In the genomic region with DNA sequence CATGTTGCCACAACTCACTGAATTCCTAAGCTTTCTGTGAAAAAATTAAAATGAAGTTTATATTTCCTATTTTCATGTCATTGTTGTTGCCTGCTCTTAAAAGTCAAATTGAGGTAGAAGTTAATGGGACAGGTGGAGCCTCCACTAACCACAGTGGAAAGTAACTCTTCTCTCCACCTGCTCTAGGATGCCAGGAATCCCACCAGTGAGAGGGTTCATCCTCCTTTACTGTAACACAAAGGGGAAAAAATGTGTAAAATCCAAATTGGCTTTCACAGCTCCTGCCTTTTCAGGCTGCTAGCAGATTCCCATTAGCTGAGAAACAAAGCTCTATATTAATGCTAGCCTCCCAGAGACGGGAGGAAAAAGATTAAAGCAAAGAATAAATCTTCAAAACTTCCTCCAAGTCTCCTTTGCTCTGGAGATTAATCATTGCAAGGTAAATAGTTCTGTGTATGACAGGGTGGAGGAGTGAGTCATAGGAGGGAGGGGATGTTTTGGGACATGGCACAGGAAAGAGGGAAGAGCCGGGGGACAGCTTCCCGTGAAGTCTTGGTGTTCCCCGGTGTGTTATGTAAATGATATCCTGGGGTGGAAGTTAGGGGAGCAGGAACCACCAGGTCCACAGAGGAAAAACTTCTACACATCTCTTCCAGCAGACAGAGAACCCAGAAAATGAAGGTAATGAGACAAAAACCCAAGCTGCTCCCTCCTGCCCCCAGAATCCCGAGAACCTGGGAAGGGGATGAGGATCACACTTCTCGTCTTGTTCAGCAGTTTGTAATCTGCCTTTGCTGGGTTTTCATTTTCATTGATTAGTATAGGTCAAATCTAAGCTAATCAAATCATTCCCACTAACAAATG, we compare ENCODE assay signal across 18 cellular contexts. TPM values are rescaled to one million over a fixed set of nuclear protein-coding genes. Genes with fewer than 3 reads are reported as not detected.
DNase-seq lines count a peak whose midpoint lies in the region; ATAC-seq, FAIRE-seq and TF ChIP-seq lines count a peak whose summit lies in the region.
"Not testable (repeated sequence)": the region's sequence is repeated elsewhere in the genome, so short reads cannot be mapped to it uniquely, and the experiment has no call there.
"Had no signal": no experiment of that assay in that cellular context is flagged by ENCODE, and none has a peak within 500 bp of the region (broad histone marks: within the 10 kb centered on the region; RNA-seq: fewer than 3 reads in every experiment).

No MANE protein-coding gene starts in this region.

- not testable (repeated sequence) for H3K27me3 Mint-ChIP-seq in Caco-2 (ENCODE audit: insufficient read depth, unreplicated experiment)

- peak overlapping the region; percentile 25 to 66 (median 38) for H3K27ac ChIP-seq in body of pancreas
- peak overlapping the region; percentile 2 for H3K27ac ChIP-seq in upper lobe of right lung

- H3K4me1 Mint-ChIP-seq in Caco-2 (ENCODE audit: low read depth, unreplicated experiment): peaks cover 35% of the 10 kb centered on the region

- DNase-seq in Caco-2: peak in 1 of 2 experiments; percentile 12
- DNase-seq in H54 (ENCODE audit: insufficient read length, low spot score); upper lobe of right lung: not testable (repeated sequence)
- peak; percentile 32 for DNase-seq in RCC 7860 (ENCODE audit: low spot score)
- DNase-seq in body of pancreas: peak; percentile 33 to 71 (median 50)
- DNase-seq in left colon: peak in 1 of 2 donors; percentile 53

- POLR2A ChIA-PET in Caco-2 (lab: Charles Lee): not testable (repeated sequence)

- peak; percentile 89 for FAIRE-seq in H54 (lab: Jason Lieb, UNC)
- FAIRE-seq in RCC 7860 (lab: Jason Lieb, UNC): peak; percentile 97

- CTCF ChIA-PET in Caco-2 (lab: Charles Lee): not testable (repeated sequence)

- peak overlapping the region; percentile 48 for H3K4me3 Mint-ChIP-seq in Caco-2 (ENCODE audit: unreplicated experiment)

- not testable (repeated sequence) for H3K9me3 ChIP-seq in Caco-2; body of pancreas; mucosa of stomach (ENCODE audit: control insufficient read depth, low read length); upper lobe of right lung

- peak; percentile 94 for ATAC-seq in body of pancreas
- ATAC-seq in esophagus mucosa: peak; percentile 96
- peak; percentile 97 for ATAC-seq in left colon
- ATAC-seq in upper lobe of right lung: peak; percentile 84

- not testable (repeated sequence) for H3K27me3 ChIP-seq in Caco-2 (replicated peaks; ENCODE audit: control insufficient read depth, insufficient read depth, low read length); body of pancreas; mucosa of stomach (ENCODE audit: control insufficient read depth, insufficient read depth, low read length); upper lobe of right lung

- intact Hi-C loops in Caco-2 (cut with micrococcal nuclease; ENCODE audit: unreplicated experiment): loop anchor here (10.0 kb wide), 1 partner anchor 194 kb away; a partner anchor contains a TSS
- intact Hi-C loops in body of pancreas (cut with DNase I); left colon (cut with DNase I, micrococcal nuclease); upper lobe of right lung (cut with DNase I): not testable (repeated sequence)

- BruUV-seq in Caco-2 (replicated peaks; lab: Mats Ljungman, UMichigan): not testable (repeated sequence)

- H3K4me1 ChIP-seq in Caco-2 (peaks cover 19% of the 10 kb centered on the region), body of pancreas (peaks cover 43% of the 10 kb centered on the region), mucosa of stomach (ENCODE audit: control insufficient read depth, insufficient read depth, low read length) (peaks cover 24% of the 10 kb centered on the region)
- not testable (repeated sequence) for H3K4me1 ChIP-seq in upper lobe of right lung

- TF ChIP-seq CTCF in Caco-2 (IDR thresholded peaks at IDR 0.05; ENCODE audit: insufficient read depth in 1 of 2, low read depth in 1 of 2, low read length in 1 of 2, severe bottlenecking in 1 of 2, unreplicated experiment in 1 of 2); body of pancreas (IDR thresholded peaks at IDR 0.05); upper lobe of right lung (IDR thresholded peaks at IDR 0.05): not testable (repeated sequence)

- peak overlapping the region; percentile 25 for H3K27ac Mint-ChIP-seq in Caco-2 (ENCODE audit: unreplicated experiment)

- not testable (repeated sequence) for H3K36me3 ChIP-seq in Caco-2 (ENCODE audit: control insufficient read depth, insufficient read depth, low read length); body of pancreas (replicated peaks in 1 of 2; ENCODE audit: insufficient read depth in 1 of 2, low read depth in 2 of 2); mucosa of stomach (ENCODE audit: control insufficient read depth, insufficient read depth, low read length); upper lobe of right lung

- H3K36me3 Mint-ChIP-seq in Caco-2 (ENCODE audit: insufficient read depth, unreplicated experiment): not testable (repeated sequence)

- H3K9me3 Mint-ChIP-seq in Caco-2 (ENCODE audit: unreplicated experiment): not testable (repeated sequence)

- TF ChIP-seq POLR2A in H54 (IDR thresholded peaks at IDR 0.05; ENCODE audit: low read depth, low read length); body of pancreas (IDR thresholded peaks at IDR 0.05): not testable (repeated sequence)

- H3K9ac ChIP-seq in mucosa of stomach (ENCODE audit: low read length): peak overlapping the region; percentile 47

- H3K4me3 ChIP-seq in Caco-2 (ENCODE audit: low read depth, low read length); body of pancreas; mucosa of stomach (ENCODE audit: low read length); upper lobe of right lung: not testable (repeated sequence)

- 30 to 34% methylated on average over 6 of the region's 6 CpGs for WGBS in body of pancreas, 2 donors

RNA-seq across cellular contexts. Expression of a gene that starts 19.3 kb away (rescaled TPM):
- total RNA-seq in Caco-2 (2022) (2.7 and 3.7 TPM in 2 replicates), body of pancreas (100 to 1,000 TPM; 170 to 358 TPM), esophagus mucosa (26.4 TPM), left colon (100 to 1,000 TPM; 112 to 144 TPM), upper lobe of right lung (15.1 TPM)
- total RNA-seq: activated CD4-positive, alpha-beta T cell treated with anti-CD3 and anti-CD28 coated beads, Interleukin-2, amount 10 ng/mL, durations not matched to agents 7 days and 5 days; B cell; CD8-positive, alpha-beta T cell; heart right ventricle; neural crest cell had no signal

RNA-seq across cellular contexts. Expression of a gene that starts 35.9 kb away (rescaled TPM):
- total RNA-seq in Caco-2 (2022): not detected in 2 replicates
- total RNA-seq in body of pancreas: 1 to 10 TPM in 1 of 2 donors, not detected in 1; 1.3 TPM
- total RNA-seq in esophagus mucosa: not detected
- under 1 TPM; 0.34 to 0.39 TPM for total RNA-seq in left colon
- total RNA-seq in upper lobe of right lung: 1.6 TPM
- total RNA-seq: A673; activated CD4-positive, alpha-beta T cell treated with anti-CD3 and anti-CD28 coated beads, Interleukin-2, amount 10 ng/mL, durations not matched to agents 7 days and 5 days; B cell; CD8-positive, alpha-beta T cell; H7; heart right ventricle; left ventricle myocardium superior; mononuclear cell; neural crest cell; subcutaneous adipose tissue had no signal
